In genomic region chr5:57174850-57175525, GRCh38 we compare ENCODE assay signal across 8 cellular contexts. TPM values are rescaled to one million over a fixed set of nuclear protein-coding genes. Genes with fewer than 3 reads are reported as not detected.
DNase-seq lines count a peak whose midpoint lies in the region; ATAC-seq, FAIRE-seq and TF ChIP-seq lines count a peak whose summit lies in the region.

No MANE protein-coding gene starts in this region.

- no peaks in the 10 kb centered on the region for H3K9me3 Mint-ChIP-seq in activated naive CD8-positive, alpha-beta T cell treated with anti-CD3 and anti-CD28 coated beads for 36 hours

- no peaks in the 10 kb centered on the region for H3K9me2 ChIP-seq in HCT116 (ENCODE audit: insufficient read depth)

- H3K36me3 ChIP-seq in HCT116 (ENCODE audit: control insufficient read depth in 1 of 2, insufficient read depth in 2 of 2, low read length in 2 of 2) (peaks cover 18 to 33% of the 10 kb centered on the region in 2 experiments; a peak in 3 of 4 replicates), keratinocyte (ENCODE audit: control insufficient read depth in 2 of 2, extremely low read depth in 1 of 2, insufficient read depth in 2 of 2, low read length in 2 of 2) (peaks cover 0 to 4% of the 10 kb centered on the region in 2 experiments), subcutaneous abdominal adipose tissue (ENCODE audit: control insufficient read depth in 5 of 5, insufficient read depth in 5 of 5, low read length in 5 of 5) (no peaks in the 10 kb centered on the region)

- BruUV-seq in HCT116 (replicated peaks; lab: Mats Ljungman, UMichigan) = no TSS peak

- H3K27ac Mint-ChIP-seq in activated naive CD8-positive, alpha-beta T cell treated with anti-CD3 and anti-CD28 coated beads for 36 hours = peak overlapping the region; percentile 99

- no peak for FAIRE-seq in keratinocyte (lab: Jason Lieb, UNC)

- intact Hi-C loops in HCT116 (cut with micrococcal nuclease) = loop anchor here (1.0 to 5.0 kb wide), 2 partner anchors 143 to 266 kb away; partner anchors contain the start of gene SETD9

- TF ChIP-seq CTCF in 22Rv1 (IDR thresholded peaks at IDR 0.05) (no peak), HCT116 (IDR thresholded peaks at IDR 0.05 in 2 of 3, conservative IDR thresholded peaks at IDR 0.05 in 1 of 3; ENCODE audit: borderline replicate concordance in 1 of 3, insufficient read depth in 1 of 3, low read depth in 2 of 3, low read length in 2 of 3) (no peak), keratinocyte (optimal IDR thresholded peaks at IDR 0.05 in 1 of 3, IDR thresholded peaks at IDR 0.05 in 1 of 3, conservative IDR thresholded peaks at IDR 0.05 in 1 of 3; ENCODE audit: extremely low read depth in 1 of 3, insufficient read depth in 2 of 3, low read length in 3 of 3) (no peak)

- POLR2A ChIA-PET in HCT116 (lab: Charles Lee) = no interaction called here

- CTCF ChIA-PET in HCT116 (lab: Charles Lee) = interaction anchor here (0.8 kb wide), 1 partner anchor 37 kb away, joined by 3 read pairs; no protein-coding TSS in a partner anchor

- H3K4me1 Mint-ChIP-seq in activated naive CD8-positive, alpha-beta T cell treated with anti-CD3 and anti-CD28 coated beads for 36 hours = peaks cover 36% of the 10 kb centered on the region

- H3K4me3 ChIP-seq in HCT116 (replicated peaks in 1 of 2; ENCODE audit: low read depth in 1 of 2, low read length in 2 of 2) (peak overlapping the region; percentile 95 to 98), keratinocyte (ENCODE audit: control insufficient read depth in 2 of 3, extremely low read depth in 1 of 3, insufficient read depth in 2 of 3, low read depth in 1 of 3, low read length in 3 of 3) (peak overlapping the region; percentile 69 to 83 (median 79)), subcutaneous abdominal adipose tissue (ENCODE audit: low read depth in 1 of 5, low read length in 5 of 5) (peak overlapping the region; percentile 80 to 96 (median 94))

- H3K4me3 Mint-ChIP-seq in activated naive CD8-positive, alpha-beta T cell treated with anti-CD3 and anti-CD28 coated beads for 36 hours = peak overlapping the region; percentile 90

- peak overlapping the region; percentile 100 for H3K9ac ChIP-seq in HCT116 (ENCODE audit: low read length)
- peak overlapping the region; percentile 100 for H3K9ac ChIP-seq in keratinocyte (ENCODE audit: control insufficient read depth, extremely low read depth, insufficient read depth, low read length)
- H3K9ac ChIP-seq in subcutaneous abdominal adipose tissue (ENCODE audit: low read length in 5 of 5) = peak overlapping the region; percentile 99 to 100 (median 100)

- peaks cover 6% of the 10 kb centered on the region; the same call in 1 of the 2 replicates for H4K20me1 ChIP-seq in HCT116 (ENCODE audit: insufficient read depth)
- peaks cover 18% of the 10 kb centered on the region for H4K20me1 ChIP-seq in keratinocyte (ENCODE audit: control insufficient read depth, extremely low read depth, insufficient read depth, low read length)

- H2AFZ ChIP-seq in HCT116 (ENCODE audit: low read depth, low read length, poor library complexity, severe bottlenecking) (no peak overlapping the region), keratinocyte (ENCODE audit: control insufficient read depth, low read length) (no peak overlapping the region)

- no peaks in the 10 kb centered on the region for H3K27me3 Mint-ChIP-seq in activated naive CD8-positive, alpha-beta T cell treated with anti-CD3 and anti-CD28 coated beads for 36 hours

- ATAC-seq in HCT116 = no peak
- ATAC-seq in HG03095 (IDR thresholded peaks at IDR 0.05; ENCODE audit: unreplicated experiment) = no peak

- no peak for TF ChIP-seq POLR2A in HCT116 (IDR thresholded peaks at IDR 0.05; ENCODE audit: borderline replicate concordance, extremely low read depth, insufficient read depth, insufficient read length)

- no peaks in the 10 kb centered on the region for H3K9me3 ChIP-seq in HCT116 (ENCODE audit: control insufficient read depth in 1 of 2, insufficient read depth in 1 of 2, low read depth in 1 of 2, low read length in 2 of 2)
- no peaks in the 10 kb centered on the region for H3K9me3 ChIP-seq in keratinocyte (ENCODE audit: control insufficient read depth, low read depth, low read length)
- no peaks in the 10 kb centered on the region for H3K9me3 ChIP-seq in subcutaneous abdominal adipose tissue (ENCODE audit: control insufficient read depth in 5 of 5, low read length in 5 of 5)

- RAD21 ChIA-PET in HCT116 (lab: Charles Lee; ENCODE audit: low non-redundant PET in 1 of 2, low total read pairs in 2 of 2, uncharacterized antibody in 2 of 2, unreplicated experiment in 2 of 2) = no interaction called here

- DNase-seq in HCT116 (ENCODE audit: low read depth, low spot score) = no peak
- DNase-seq in activated naive CD8-positive, alpha-beta T cell treated with anti-CD3 and anti-CD28 coated beads for 36 hours = no peak
- DNase-seq in keratinocyte (ENCODE audit: low read depth, low spot score) = no peak
- DNase-seq in NCI-H446 treated with DMSO at 0.1 percent for 48 hours (lab: John Stamatoyannopoulos, UW) = no peak
- DNase-seq in 8988T = no peak

- no peaks in the 10 kb centered on the region for H3K27me3 ChIP-seq in HCT116 (ENCODE audit: insufficient read depth, low read length)
- no peaks in the 10 kb centered on the region for H3K27me3 ChIP-seq in keratinocyte (ENCODE audit: control insufficient read depth, extremely low read depth, insufficient read depth, low read length)
- no peaks in the 10 kb centered on the region for H3K27me3 ChIP-seq in subcutaneous abdominal adipose tissue (ENCODE audit: control insufficient read depth in 5 of 5, insufficient read depth in 4 of 5, low read length in 5 of 5)

- no peaks in the 10 kb centered on the region for H3K9me1 ChIP-seq in keratinocyte (ENCODE audit: control insufficient read depth, extremely low read depth, insufficient read depth, low read length)

- H3K79me2 ChIP-seq in HCT116 (ENCODE audit: insufficient read depth, low read length) (peaks cover 61% of the 10 kb centered on the region), keratinocyte (ENCODE audit: control insufficient read depth, insufficient read depth, low read length) (peaks cover 61% of the 10 kb centered on the region)

- H3K4me1 ChIP-seq in HCT116 (ENCODE audit: control insufficient read depth in 1 of 2, insufficient read depth in 2 of 2, low read length in 2 of 2) (peaks cover 28 to 49% of the 10 kb centered on the region in 2 experiments), keratinocyte (ENCODE audit: control insufficient read depth, extremely low read depth, insufficient read depth, low read length) (peaks cover 22% of the 10 kb centered on the region), subcutaneous abdominal adipose tissue (ENCODE audit: control insufficient read depth in 5 of 5, insufficient read depth in 5 of 5, low read length in 5 of 5) (peaks cover 6 to 65% (median 53%) of the 10 kb centered on the region in 5 donors)

- H3K4me2 ChIP-seq in HCT116 (ENCODE audit: low read length) (peak overlapping the region; percentile 95), keratinocyte (ENCODE audit: control insufficient read depth, extremely low read depth, insufficient read depth, low read depth, low read length) (peak overlapping the region; percentile 86)

- dilution Hi-C loops in keratinocyte (cut with MboI; ENCODE audit: extremely low pct_ligation_motif_present, low sequenced_read_pairs) = no loop called here

- H3K27ac ChIP-seq in 22Rv1 (peak overlapping the region; percentile 99), HCT116 (ENCODE audit: low read depth, low read length) (peak overlapping the region; percentile 100), keratinocyte (ENCODE audit: control insufficient read depth, insufficient read depth, low read length) (peak overlapping the region; percentile 92), subcutaneous abdominal adipose tissue (ENCODE audit: low read depth, low read length) (peak overlapping the region; percentile 100)

- no peak for TF ChIP-seq RAD21 in HCT116 (IDR thresholded peaks at IDR 0.05; ENCODE audit: low read depth)

- H3K36me3 Mint-ChIP-seq in activated naive CD8-positive, alpha-beta T cell treated with anti-CD3 and anti-CD28 coated beads for 36 hours = peaks cover 51% of the 10 kb centered on the region

TF ChIP-seq in HCT116, 20 proteins besides CTCF, POLR2A, EP300 and RAD21 (continues in another document):
- TF ChIP-seq ATF3 (IDR thresholded peaks at IDR 0.05) (no peak), SIN3A (IDR thresholded peaks at IDR 0.05; ENCODE audit: low read depth) (no peak), POLR2AphosphoS5 (IDR thresholded peaks at IDR 0.05; ENCODE audit: low read depth, low read length) (no peak), CBX3 (IDR thresholded peaks at IDR 0.05; ENCODE audit: low read depth) (no peak), ELF1 (IDR thresholded peaks at IDR 0.05; ENCODE audit: borderline replicate concordance, low read depth) (no peak), SP1 (IDR thresholded peaks at IDR 0.05; ENCODE audit: low read depth) (no peak)

RNA-seq across cellular contexts. Expression of gene GPBP1, which starts 1.1 kb away (rescaled TPM):
- 69.5 TPM for total RNA-seq in HCT116 (2021; ENCODE audit: unreplicated experiment)
- 28.8 and 34.2 TPM in 2 replicates for polyA plus RNA-seq in HCT116 (2012)
- total RNA-seq in activated naive CD8-positive, alpha-beta T cell treated with anti-CD3 and anti-CD28 coated beads for 36 hours = 10 to 100 TPM; 82.2 to 84.6 TPM
- polyA plus RNA-seq in keratinocyte = 23.4 to 44.1 TPM (median 25.1 TPM) in 3 replicates
- polyA plus RNA-seq in keratinocyte (2011; ENCODE audit: low read depth) = 91.0 TPM
- polyA plus RNA-seq in keratinocyte (2011; cell fraction: cytosol; rRNA removed) = 16.8 and 30.4 TPM in 2 replicates
- polyA plus RNA-seq in keratinocyte (2011; cell fraction: nucleus; rRNA removed) = 36.2 and 50.2 TPM in 2 replicates
- polyA plus RNA-seq in keratinocyte (2012; ENCODE audit: low replicate concordance) = 26.1 and 46.3 TPM in 2 replicates
- polyA minus RNA-seq in keratinocyte = 3.2 to 26.6 TPM (median 10.3 TPM) in 3 replicates
- polyA minus RNA-seq in keratinocyte (2011; cell fraction: cytosol; rRNA and poly(A)+ RNA removed) = 12.5 TPM
- polyA minus RNA-seq in keratinocyte (2011; cell fraction: nucleus; rRNA and poly(A)+ RNA removed) = 19.0 and 39.9 TPM in 2 replicates
